16 cellular contexts compared by ENCODE assay signal in the genomic region with DNA sequence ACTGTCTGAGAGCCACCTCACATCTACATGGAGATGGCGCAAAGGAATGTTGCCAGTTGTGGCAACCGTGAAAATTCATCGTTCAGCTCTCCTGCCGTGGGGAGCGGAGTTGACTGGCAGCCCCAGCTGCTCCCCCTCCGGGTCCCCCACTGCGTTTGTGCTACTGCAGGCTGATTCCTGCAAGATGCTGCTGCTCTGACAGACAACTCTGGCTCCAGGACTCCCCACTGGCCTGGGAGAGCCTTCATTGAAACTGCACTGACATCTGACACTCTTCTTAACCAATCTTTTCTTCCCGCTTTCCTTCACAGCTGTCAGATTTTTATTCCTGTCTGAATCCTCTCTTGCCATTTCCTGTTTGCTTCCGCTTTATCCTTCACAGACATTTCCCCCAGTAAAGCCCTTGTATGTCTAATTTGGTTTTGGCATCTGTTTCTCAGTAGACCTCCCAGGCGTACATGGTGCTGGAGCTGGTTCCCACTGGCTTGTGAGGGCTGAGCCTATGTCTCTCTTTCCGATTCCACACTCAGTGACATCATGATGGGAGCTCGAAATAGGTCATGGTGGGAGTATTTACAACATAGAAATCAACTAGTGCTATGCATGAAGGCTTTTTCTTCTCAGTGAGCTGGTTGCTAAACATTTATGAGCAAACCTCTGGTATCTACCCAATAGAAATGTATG. TPM values are rescaled to one million over a fixed set of nuclear protein-coding genes. Genes with fewer than 3 reads are reported as not detected.
DNase-seq lines count a peak whose midpoint lies in the region; ATAC-seq and TF ChIP-seq lines count a peak whose summit lies in the region.
"Had no signal": no experiment of that assay in that cellular context is flagged by ENCODE, and none has a peak within 500 bp of the region (broad histone marks: within the 10 kb centered on the region; RNA-seq: fewer than 3 reads in every experiment).

No MANE protein-coding gene starts in this region.

- DNase-seq in ELF-1 (ENCODE audit: low read depth, low spot score) (peak; percentile 22), SK-N-MC (ENCODE audit: low read depth, low spot score) (peak; percentile 35), fibroblast of pulmonary artery (ENCODE audit: low read depth) (peak; percentile 57), T-helper 9 cell (no peak), left lung (no peak)
- no peak for DNase-seq in naive thymus-derived CD4-positive, alpha-beta T cell
- DNase-seq in stimulated activated CD4-positive, alpha-beta T cell treated with anti-CD3 and anti-CD28 coated beads, Interleukin-12 subunit alpha, Interleukin-12 subunit beta, amount 100 ng/mL, for 4 hours = no peak
- DNase-seq: activated B cell treated with CpG ODN at 0.5 μM for 24 hours; activated naive CD4-positive, alpha-beta T cell treated with anti-CD3 and anti-CD28 coated beads, Interleukin-2, amount 10 ng/mL, durations not matched to agents 7 days and 5 days; erythroblast; mammary epithelial cell; NCI-H446; pancreas; transverse colon had no signal

- H3K79me2 ChIP-seq in parathyroid adenoma = no peaks in the 10 kb centered on the region

- H3K27me3 ChIP-seq in parathyroid adenoma (ENCODE audit: control insufficient read depth, insufficient read depth, low read length) (no peaks in the 10 kb centered on the region), left lung (no peaks in the 10 kb centered on the region)
- no peaks in the 10 kb centered on the region for H3K27me3 ChIP-seq in naive thymus-derived CD4-positive, alpha-beta T cell (ENCODE audit: control insufficient read depth in 2 of 2, insufficient read depth in 2 of 2, low read length in 2 of 2)
- H3K27me3 ChIP-seq: pancreas had no signal

- no peak overlapping the region for H3K27ac ChIP-seq in SK-N-MC
- H3K27ac ChIP-seq in parathyroid adenoma = no peak overlapping the region
- H3K27ac ChIP-seq in naive thymus-derived CD4-positive, alpha-beta T cell (ENCODE audit: low read depth, low read length) = no peak overlapping the region
- H3K27ac ChIP-seq in left lung = no peak overlapping the region
- H3K27ac ChIP-seq: transverse colon had no signal

- no peaks in the 10 kb centered on the region for H3K36me3 Mint-ChIP-seq in naive thymus-derived CD4-positive, alpha-beta T cell
- H3K36me3 Mint-ChIP-seq: activated naive CD4-positive, alpha-beta T cell treated with anti-CD3 and anti-CD28 coated beads, Interleukin-2, amount 10 ng/mL, durations not matched to agents 7 days and 5 days had no signal

- CTCF ChIA-PET in naive thymus-derived CD4-positive, alpha-beta T cell (lab: Charles Lee) = no interaction called here

- TF ChIP-seq CTCF in fibroblast of pulmonary artery (IDR thresholded peaks at IDR 0.05; ENCODE audit: low read length, missing control alignments) (no peak), parathyroid adenoma (IDR thresholded peaks at IDR 0.05) (no peak), left lung (IDR thresholded peaks at IDR 0.05) (no peak)

- no peak overlapping the region for H3K4me3 Mint-ChIP-seq in naive thymus-derived CD4-positive, alpha-beta T cell
- H3K4me3 Mint-ChIP-seq: activated B cell treated with CpG ODN at 0.5 μM for 24 hours; activated naive CD4-positive, alpha-beta T cell treated with anti-CD3 and anti-CD28 coated beads, Interleukin-2, amount 10 ng/mL, durations not matched to agents 7 days and 5 days; central memory CD8-positive, alpha-beta T cell had no signal

- peak overlapping the region; percentile 61 for H3K4me3 ChIP-seq in SK-N-MC
- H3K4me3 ChIP-seq in fibroblast of pulmonary artery (replicated peaks; ENCODE audit: low read depth, low read length) = no peak overlapping the region
- no peak overlapping the region for H3K4me3 ChIP-seq in parathyroid adenoma (ENCODE audit: low read depth, low read length)
- H3K4me3 ChIP-seq in naive thymus-derived CD4-positive, alpha-beta T cell (ENCODE audit: low read length) = no peak overlapping the region
- no peak overlapping the region for H3K4me3 ChIP-seq in left lung
- H3K4me3 ChIP-seq: pancreas, transverse colon had no signal

- H3K9me3 ChIP-seq in SK-N-MC (ENCODE audit: low read depth, low read length) (no peaks in the 10 kb centered on the region), parathyroid adenoma (ENCODE audit: control insufficient read depth, low read length) (no peaks in the 10 kb centered on the region), left lung (no peaks in the 10 kb centered on the region)
- H3K9me3 ChIP-seq in naive thymus-derived CD4-positive, alpha-beta T cell (ENCODE audit: control insufficient read depth in 2 of 3, low read length in 3 of 3) = no peaks in the 10 kb centered on the region
- H3K9me3 ChIP-seq: pancreas, transverse colon had no signal

- H3K9me3 Mint-ChIP-seq in naive thymus-derived CD4-positive, alpha-beta T cell = no peaks in the 10 kb centered on the region
- H3K9me3 Mint-ChIP-seq: activated B cell treated with CpG ODN at 0.5 μM for 24 hours; activated naive CD4-positive, alpha-beta T cell treated with anti-CD3 and anti-CD28 coated beads, Interleukin-2, amount 10 ng/mL, durations not matched to agents 7 days and 5 days; central memory CD8-positive, alpha-beta T cell had no signal

- H3K4me2 ChIP-seq in parathyroid adenoma (ENCODE audit: low read length) = no peak overlapping the region

- intact Hi-C loops in naive thymus-derived CD4-positive, alpha-beta T cell (cut with micrococcal nuclease) = no loop called here
- intact Hi-C loops in left lung (cut with DNase I) = no loop called here

- H3K27ac Mint-ChIP-seq in naive thymus-derived CD4-positive, alpha-beta T cell = no peak overlapping the region
- H3K27ac Mint-ChIP-seq: activated B cell treated with CpG ODN at 0.5 μM for 24 hours; activated naive CD4-positive, alpha-beta T cell treated with anti-CD3 and anti-CD28 coated beads, Interleukin-2, amount 10 ng/mL, durations not matched to agents 7 days and 5 days had no signal

- no peak for ATAC-seq in naive thymus-derived CD4-positive, alpha-beta T cell
- ATAC-seq in left lung = no peak
- ATAC-seq: pancreas had no signal

- H3K36me3 ChIP-seq in SK-N-MC (ENCODE audit: insufficient read depth, low read length) = no peaks in the 10 kb centered on the region
- no peaks in the 10 kb centered on the region for H3K36me3 ChIP-seq in parathyroid adenoma (ENCODE audit: control insufficient read depth, insufficient read depth, low read length)
- no peaks in the 10 kb centered on the region for H3K36me3 ChIP-seq in naive thymus-derived CD4-positive, alpha-beta T cell (ENCODE audit: control insufficient read depth in 2 of 3, insufficient read depth in 3 of 3, low read length in 3 of 3)
- no peaks in the 10 kb centered on the region for H3K36me3 ChIP-seq in left lung
- H3K36me3 ChIP-seq: pancreas, transverse colon had no signal

- no peaks in the 10 kb centered on the region for H3K4me1 Mint-ChIP-seq in naive thymus-derived CD4-positive, alpha-beta T cell
- H3K4me1 Mint-ChIP-seq: activated B cell treated with CpG ODN at 0.5 μM for 24 hours; activated naive CD4-positive, alpha-beta T cell treated with anti-CD3 and anti-CD28 coated beads, Interleukin-2, amount 10 ng/mL, durations not matched to agents 7 days and 5 days; central memory CD8-positive, alpha-beta T cell had no signal

- peaks cover 0 to 22% (median 0%) of the 10 kb centered on the region in 5 donors for H3K27me3 Mint-ChIP-seq in naive thymus-derived CD4-positive, alpha-beta T cell

- peaks cover 8% of the 10 kb centered on the region for H3K4me1 ChIP-seq in parathyroid adenoma
- no peaks in the 10 kb centered on the region for H3K4me1 ChIP-seq in naive thymus-derived CD4-positive, alpha-beta T cell (ENCODE audit: control insufficient read depth in 2 of 2, insufficient read depth in 2 of 2, low read length in 2 of 2)
- no peaks in the 10 kb centered on the region for H3K4me1 ChIP-seq in left lung
- H3K4me1 ChIP-seq: transverse colon had no signal

- no peak overlapping the region for H3K9ac ChIP-seq in SK-N-MC (ENCODE audit: insufficient read length)
- H3K9ac ChIP-seq in parathyroid adenoma = no peak overlapping the region

- POLR2A ChIA-PET in naive thymus-derived CD4-positive, alpha-beta T cell (lab: Charles Lee) = interaction anchor here (1.2 kb wide), 1 partner anchor 9 kb away, joined by 4 read pairs; a partner anchor contains a TSS

- H2AFZ ChIP-seq in parathyroid adenoma = peak overlapping the region; percentile 68

RNA-seq across cellular contexts. Expression of a gene that starts 9.5 kb away (rescaled TPM):
- total RNA-seq in naive thymus-derived CD4-positive, alpha-beta T cell = 10 to 100 TPM; 12.4 to 17.5 (median 13.0) TPM
- polyA plus RNA-seq in naive thymus-derived CD4-positive, alpha-beta T cell = 1 to 10 TPM; 9.2 to 9.5 TPM
- total RNA-seq in left lung = 10 to 100 TPM; 28.8 to 35.7 TPM

RNA-seq across cellular contexts. Expression of a gene that starts 53.9 kb away (rescaled TPM):
- 1 to 10 TPM; 2.4 to 8.8 (median 3.5) TPM for total RNA-seq in naive thymus-derived CD4-positive, alpha-beta T cell
- polyA plus RNA-seq in naive thymus-derived CD4-positive, alpha-beta T cell = 1 to 10 TPM in 1 of 2 donors, under 1 TPM in 1; 0.71 to 1.1 TPM
- total RNA-seq in left lung = 10 to 100 TPM; 16.9 to 20.3 TPM

Comparison
In these comparisons a context has a peak if more than half of its experiments do, and no peak if none do; other contexts are left out.
1. DNase-seq: peak in ELF-1 (single experiment), SK-N-MC (single experiment) and fibroblast of pulmonary artery (single experiment); none in naive thymus-derived CD4-positive, alpha-beta T cell (0 of 9), stimulated activated CD4-positive, alpha-beta T cell treated with anti-CD3 and anti-CD28 coated beads, Interleukin-12 subunit alpha, Interleukin-12 subunit beta, amount 100 ng/mL, for 4 hours (single experiment), T-helper 9 cell (single experiment) and left lung (0 of 2).